ENCODE assay signal across 17 cellular contexts in the genomic region with DNA sequence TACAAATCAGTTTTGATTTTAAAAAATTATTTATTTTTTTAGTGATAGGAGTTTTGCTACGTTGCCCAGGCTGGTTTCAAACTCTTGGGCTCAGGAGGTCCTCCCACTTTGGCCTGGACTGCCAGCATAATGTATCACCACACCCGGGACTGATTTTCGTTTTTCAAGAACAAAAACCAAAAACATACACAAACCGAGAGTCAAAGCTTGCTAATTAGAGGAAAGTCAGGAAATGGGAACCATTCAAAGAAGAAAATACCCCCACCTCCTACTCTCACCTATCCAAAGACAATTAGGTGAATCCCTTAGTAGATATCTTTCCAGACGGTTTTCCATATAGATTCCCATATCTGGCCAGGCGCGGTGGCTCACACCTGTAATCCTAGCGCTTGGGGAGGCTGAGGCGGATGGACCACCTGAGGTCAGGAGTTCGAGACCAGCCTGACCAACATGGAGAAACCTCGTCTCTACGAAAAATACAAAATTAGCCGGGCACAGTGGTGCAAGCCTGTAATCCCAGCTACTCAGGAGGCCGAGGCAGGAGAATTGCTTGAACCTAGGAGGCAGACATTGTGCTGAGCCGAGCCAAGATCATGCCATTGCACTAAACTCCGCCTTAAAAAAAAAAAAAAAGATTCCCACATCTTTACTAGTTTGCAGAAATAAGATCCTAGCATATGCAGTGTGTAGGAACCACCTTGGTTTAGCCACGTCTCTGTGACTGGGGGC. TPM values are rescaled to one million over a fixed set of nuclear protein-coding genes. Genes with fewer than 3 reads are reported as not detected.
A peak's percentile ranks its signal among the peaks of the same experiment; 100 is the strongest.
DNase-seq lines count a peak whose midpoint lies in the region; ATAC-seq and TF ChIP-seq lines count a peak whose summit lies in the region.
"Had no signal": no experiment of that assay in that cellular context is flagged by ENCODE, and none has a peak within 500 bp of the region (broad histone marks: within the 10 kb centered on the region; RNA-seq: fewer than 3 reads in every experiment).

No MANE protein-coding gene starts in this region.

- no peaks in the 10 kb centered on the region for H3K9me3 ChIP-seq in BLaER1 treated with 17β-estradiol and CSF1 and Interleukin-3, amounts not matched to agents 10 nM and 100 nM (replicated peaks in 1 of 11)
- H3K9me3 ChIP-seq in T-helper 17 cell (ENCODE audit: control insufficient read depth, low read length, poor library complexity, severe bottlenecking) (no peaks in the 10 kb centered on the region), gastrocnemius medialis (no peaks in the 10 kb centered on the region)
- H3K9me3 ChIP-seq: BE2C, breast epithelium had no signal

- H3K36me3 Mint-ChIP-seq in T-helper 17 cell (ENCODE audit: low read depth) (peaks cover 13% of the 10 kb centered on the region), immature natural killer cell (peaks cover 23 to 38% (median 33%) of the 10 kb centered on the region in 3 donors)

- intact Hi-C loops in gastrocnemius medialis (cut with DNase I; ENCODE audit: low total_unique reads), result no loop called here

- H3K27ac Mint-ChIP-seq in T-helper 17 cell (peak overlapping the region; percentile 99), immature natural killer cell (peak overlapping the region; percentile 91 to 100 (median 98))

- peak overlapping the region; percentile 50 to 93 (median 86); a peak in 19 of 22 replicates for H3K9ac ChIP-seq in BLaER1 treated with 17β-estradiol and CSF1 and Interleukin-3, amounts not matched to agents 10 nM and 100 nM

- H3K4me3 ChIP-seq in BLaER1 treated with 17β-estradiol and CSF1 and Interleukin-3, amounts not matched to agents 10 nM and 100 nM, result peak overlapping the region; percentile 65 to 92 (median 87)
- H3K4me3 ChIP-seq in gastrocnemius medialis, result no peak overlapping the region

- peaks cover 55 to 85% (median 67%) of the 10 kb centered on the region in 10 experiments for H3K4me1 ChIP-seq in BLaER1 treated with 17β-estradiol and CSF1 and Interleukin-3, amounts not matched to agents 10 nM and 100 nM
- H3K4me1 ChIP-seq in gastrocnemius medialis, result no peaks in the 10 kb centered on the region
- H3K4me1 ChIP-seq: breast epithelium had no signal

- DNase-seq in GM10266 (ENCODE audit: extremely low spot score) (peak; percentile 43), T-helper 17 cell (no peak), immature natural killer cell (no peak), activated gamma-delta T cell treated with Interleukin-2 at 50 U/mL for 16 hours (no peak), gastrocnemius medialis (no peak)
- DNase-seq in activated CD8-positive, alpha-beta memory T cell treated with anti-CD3 and anti-CD28 coated beads, Interleukin-2, amount 50 U/mL, for 4 hours, result no peak
- DNase-seq: BE2C, hypothalamus, NCI-H2227 treated with DMSO at 0.1 percent for 48 hours, posterior cingulate gyrus had no signal

- H4K20me1 ChIP-seq in BLaER1 treated with 17β-estradiol and CSF1 and Interleukin-3, amounts not matched to agents 10 nM and 100 nM, result peaks cover 6 to 40% (median 28%) of the 10 kb centered on the region in 11 experiments; a peak in 18 of 22 replicates

- H3K27me3 Mint-ChIP-seq in T-helper 17 cell (no peaks in the 10 kb centered on the region), immature natural killer cell (ENCODE audit: low read depth in 3 of 3) (peaks cover 33 to 46% (median 45%) of the 10 kb centered on the region in 3 donors)

- no peak for TF ChIP-seq POLR2A in gastrocnemius medialis (IDR thresholded peaks at IDR 0.05)

- H3K27me3 ChIP-seq in BLaER1 treated with 17β-estradiol and CSF1 and Interleukin-3, amounts not matched to agents 10 nM and 100 nM, result no peaks in the 10 kb centered on the region
- no peaks in the 10 kb centered on the region for H3K27me3 ChIP-seq in gastrocnemius medialis
- H3K27me3 ChIP-seq: BE2C, breast epithelium had no signal

- in situ Hi-C loops in gastrocnemius medialis (cut with MboI; ENCODE audit: low sequenced_read_pairs in 4 of 4), result no loop called here

- no peaks in the 10 kb centered on the region for H3K9me3 Mint-ChIP-seq in immature natural killer cell

- H3K4me1 Mint-ChIP-seq in T-helper 17 cell, result peaks cover 68% of the 10 kb centered on the region
- H3K4me1 Mint-ChIP-seq in immature natural killer cell, result peaks cover 49 to 55% of the 10 kb centered on the region in 2 donors

- peak overlapping the region; percentile 23 to 96 (median 91); a peak in 20 of 22 replicates for H3K27ac ChIP-seq in BLaER1 treated with 17β-estradiol and CSF1 and Interleukin-3, amounts not matched to agents 10 nM and 100 nM
- H3K27ac ChIP-seq in gastrocnemius medialis, result no peak overlapping the region
- H3K27ac ChIP-seq: breast epithelium, epithelial cell of prostate had no signal

- ATAC-seq in T-helper 17 cell (no peak), HG03039 (IDR thresholded peaks at IDR 0.05; ENCODE audit: unreplicated experiment) (no peak), gastrocnemius medialis (no peak)

- H3K4me2 ChIP-seq in BLaER1 treated with 17β-estradiol and CSF1 and Interleukin-3, amounts not matched to agents 10 nM and 100 nM, result peak overlapping the region; percentile 96 to 100 (median 99)

- no peak for TF ChIP-seq CTCF in GM10266 (IDR thresholded peaks at IDR 0.05; ENCODE audit: control insufficient read depth, insufficient read depth, low read depth, missing control alignments)
- no peak for TF ChIP-seq CTCF in gastrocnemius medialis (IDR thresholded peaks at IDR 0.05 in 4 of 5, conservative IDR thresholded peaks at IDR 0.05 in 1 of 5)

- peaks cover 0 to 22% (median 0%) of the 10 kb centered on the region in 11 experiments; a peak in 7 of 22 replicates for H3K36me3 ChIP-seq in BLaER1 treated with 17β-estradiol and CSF1 and Interleukin-3, amounts not matched to agents 10 nM and 100 nM
- H3K36me3 ChIP-seq in gastrocnemius medialis, result no peaks in the 10 kb centered on the region
- H3K36me3 ChIP-seq: BE2C, breast epithelium had no signal

- peak overlapping the region; percentile 98 for H3K4me3 Mint-ChIP-seq in T-helper 17 cell
- H3K4me3 Mint-ChIP-seq in immature natural killer cell, result peak overlapping the region; percentile 93 to 100 (median 96)

RNA-seq across cellular contexts. Expression of gene SPN, which starts 0.9 kb away (rescaled TPM):
- total RNA-seq in T-helper 17 cell (100 to 1,000 TPM; 122 to 147 TPM), gastrocnemius medialis (under 1 TPM in 3 of 4 donors, not detected in 1; 0.12 to 0.88 (median 0.84) TPM)
- 100 to 1,000 TPM; 231 to 632 (median 323) TPM for polyA plus RNA-seq in immature natural killer cell
- total RNA-seq: lung microvascular endothelial cell, MCF 10A, RPMI7951 had no signal

RNA-seq across cellular contexts. Expression of gene QPRT, which starts 16.8 kb away (rescaled TPM):
- total RNA-seq in T-helper 17 cell, result under 1 TPM; 0.72 to 0.96 TPM
- 1 to 10 TPM in 2 of 3 donors, under 1 TPM in 1; 0.81 to 4.7 (median 2.1) TPM for polyA plus RNA-seq in immature natural killer cell
- 1 to 10 TPM in 2 of 4 donors, under 1 TPM in 2; 0.78 to 2.5 (median 1.5) TPM for total RNA-seq in gastrocnemius medialis
- total RNA-seq: MCF 10A had no signal

Comparison
In these comparisons a context has a peak if more than half of its experiments do, and no peak if none do; other contexts are left out.
1. H3K27ac ChIP-seq: peak in BLaER1 treated with 17β-estradiol and CSF1 and Interleukin-3, amounts not matched to agents 10 nM and 100 nM (11 of 11); none in gastrocnemius medialis (0 of 4).
2. H3K4me3 ChIP-seq: peak in BLaER1 treated with 17β-estradiol and CSF1 and Interleukin-3, amounts not matched to agents 10 nM and 100 nM (10 of 10); none in gastrocnemius medialis (0 of 4).
3. RNA of gene SPN, which starts 0.9 kb away (total RNA-seq): 122 to 147 TPM in T-helper 17 cell; 0.12 to 0.88 TPM in gastrocnemius medialis; every median in the first group is over 10 times any median in the second.